8 cellular contexts compared by ENCODE assay signal in genomic region chr7:133252858-133253521, GRCh38. TPM values are rescaled to one million over a fixed set of nuclear protein-coding genes. Genes with fewer than 3 reads are reported as not detected.
DNase-seq lines count a peak whose midpoint lies in the region; ATAC-seq, FAIRE-seq and TF ChIP-seq lines count a peak whose summit lies in the region.

TSS of gene EXOC4 (plus strand) at chr7:133253078.

- WGBS in body of pancreas, 2 donors = 0% methylated on average over 24 to 25 of the region's 25 CpGs

- H3K4me1 ChIP-seq in body of pancreas = peaks cover 16% of the 10 kb centered on the region

- DNase-seq in NCI-H2107 treated with DMSO at 0.1 percent for 48 hours (lab: John Stamatoyannopoulos, UW; ENCODE audit: unreplicated experiment) = peak; percentile 96
- DNase-seq in body of pancreas = peak; percentile 92 to 98 (median 95)
- DNase-seq in iPS DF 19.7 (ENCODE audit: low read depth, low spot score) = peak; percentile 93
- peak; percentile 93 for DNase-seq in sciatic nerve (ENCODE audit: low spot score)

- no peaks in the 10 kb centered on the region for H3K9me3 ChIP-seq in body of pancreas

- ATAC-seq in GM18520 (IDR thresholded peaks at IDR 0.05; ENCODE audit: unreplicated experiment) (peak; percentile 98), HG03064 (IDR thresholded peaks at IDR 0.05; ENCODE audit: low read depth, unreplicated experiment) (peak; percentile 98), body of pancreas (peak; percentile 100), sciatic nerve (peak; percentile 100)

- H3K4me3 ChIP-seq in body of pancreas = peak within 1 kb of the TSS; percentile 76 to 95

- FAIRE-seq in TTC549 (lab: Jason Lieb, UNC) = peak; percentile 99

- intact Hi-C loops in body of pancreas (cut with DNase I) = no loop called here
- intact Hi-C loops in sciatic nerve (cut with DNase I) = no loop called here

- H3K27me3 ChIP-seq in body of pancreas = no peaks in the 10 kb centered on the region

- no peaks in the 10 kb centered on the region for H3K36me3 ChIP-seq in body of pancreas (replicated peaks in 1 of 2; ENCODE audit: insufficient read depth in 1 of 2, low read depth in 2 of 2)

- TF ChIP-seq POLR2A in body of pancreas (IDR thresholded peaks at IDR 0.05) = peak; percentile 36 to 88 (median 83)

- peak within 1 kb of the TSS; percentile 57 for H3K27ac ChIP-seq in 22Rv1
- peak within 1 kb of the TSS; percentile 86 to 94 (median 90) for H3K27ac ChIP-seq in body of pancreas

- no peak for TF ChIP-seq CTCF in 22Rv1 (IDR thresholded peaks at IDR 0.05)
- peak in 1 of 7 experiments; percentile 3 for TF ChIP-seq CTCF in body of pancreas (IDR thresholded peaks at IDR 0.05)

RNA-seq across cellular contexts. Expression of gene EXOC4, which starts in this region (rescaled TPM):
- total RNA-seq in body of pancreas (100 to 1,000 TPM in 1 of 2 donors, 10 to 100 TPM in 1; 62.0 to 146 TPM), sciatic nerve (109 TPM)

Comparison
In these comparisons a context has a peak if more than half of its experiments do, and no peak if none do; other contexts are left out.
1. Peak in every context shown above with its lines: DNase-seq, ATAC-seq, H3K4me3 ChIP-seq and H3K27ac ChIP-seq.